ENCODE assay signal across 1 cellular context in genomic region chr17:28993645-28994426, GRCh38.
TF ChIP-seq lines count a peak whose summit lies in the region.

No MANE protein-coding gene starts in this region.

TF ChIP-seq in HepG2, 621 proteins besides CTCF, POLR2A, EP300 and RAD21 (continued from another document and continues in another):
- no peak for TF ChIP-seq ZNF7 (CRISPR knock-in tag; IDR thresholded peaks at IDR 0.05)
- no peak for TF ChIP-seq CREB1 (IDR thresholded peaks at IDR 0.05)
- TF ChIP-seq CREB1 (CRISPR knock-in tag; IDR thresholded peaks at IDR 0.05) = no peak
- no peak for TF ChIP-seq ZBTB2 (CRISPR knock-in tag; IDR thresholded peaks at IDR 0.05; ENCODE audit: low read depth)
- no peak for TF ChIP-seq ZNF292 (CRISPR knock-in tag; IDR thresholded peaks at IDR 0.05; ENCODE audit: borderline replicate concordance, low read depth)
- TF ChIP-seq ZFP82 (CRISPR knock-in tag; IDR thresholded peaks at IDR 0.05; ENCODE audit: borderline replicate concordance) = no peak
- no peak for TF ChIP-seq CBX1 (IDR thresholded peaks at IDR 0.05; ENCODE audit: low read depth)
- TF ChIP-seq PRDM15 (CRISPR knock-in tag; IDR thresholded peaks at IDR 0.05) = no peak
- TF ChIP-seq ZNF124 (CRISPR knock-in tag; IDR thresholded peaks at IDR 0.05) = no peak
- TF ChIP-seq THAP8 (CRISPR knock-in tag; IDR thresholded peaks at IDR 0.05; ENCODE audit: borderline replicate concordance) = no peak
- no peak for TF ChIP-seq WIZ (CRISPR knock-in tag; IDR thresholded peaks at IDR 0.05)
- peak; percentile 60 for TF ChIP-seq ZMYM3 (CRISPR knock-in tag; IDR thresholded peaks at IDR 0.05)
- TF ChIP-seq ZNF33A (CRISPR knock-in tag; IDR thresholded peaks at IDR 0.05; ENCODE audit: borderline replicate concordance) = no peak
- TF ChIP-seq ZNF274 (CRISPR knock-in tag; IDR thresholded peaks at IDR 0.05) = no peak
- no peak for TF ChIP-seq MXD3 (CRISPR knock-in tag; IDR thresholded peaks at IDR 0.05)
- TF ChIP-seq JUNB (CRISPR knock-in tag; IDR thresholded peaks at IDR 0.05; ENCODE audit: borderline replicate concordance) = no peak
- no peak for TF ChIP-seq YEATS4 (CRISPR knock-in tag; IDR thresholded peaks at IDR 0.05; ENCODE audit: borderline replicate concordance)
- no peak for TF ChIP-seq ZNF562 (CRISPR knock-in tag; IDR thresholded peaks at IDR 0.05; ENCODE audit: borderline replicate concordance)
- TF ChIP-seq IRF9 (CRISPR knock-in tag; IDR thresholded peaks at IDR 0.05; ENCODE audit: borderline replicate concordance) = no peak; the same call in 1 of the 2 replicates
- no peak for TF ChIP-seq ZEB1 (IDR thresholded peaks at IDR 0.05; ENCODE audit: insufficient replicate concordance, low read depth)
- no peak for TF ChIP-seq NR1H2 (CRISPR knock-in tag; IDR thresholded peaks at IDR 0.05; ENCODE audit: borderline replicate concordance, low read depth)
- TF ChIP-seq ZNF235 (CRISPR knock-in tag; IDR thresholded peaks at IDR 0.05; ENCODE audit: borderline replicate concordance) = no peak
- no peak for TF ChIP-seq LCORL (IDR thresholded peaks at IDR 0.05)
- TF ChIP-seq LCORL (CRISPR knock-in tag; IDR thresholded peaks at IDR 0.05) = peak; percentile 87
- TF ChIP-seq NR2F6 (IDR thresholded peaks at IDR 0.05) = no peak; the same call in 1 of the 2 replicates
- TF ChIP-seq NR2F6 (CRISPR knock-in tag; IDR thresholded peaks at IDR 0.05) = 0 out of 2 replicates have a peak, but pooled peaks have one; percentile 37
- TF ChIP-seq PTBP1 (IDR thresholded peaks at IDR 0.05; ENCODE audit: low read depth, low read length, poor library complexity, severe bottlenecking) = no peak
- no peak for TF ChIP-seq KAT8 (CRISPR knock-in tag; IDR thresholded peaks at IDR 0.05)
- no peak for TF ChIP-seq RARG (CRISPR knock-in tag; IDR thresholded peaks at IDR 0.05; ENCODE audit: low read depth)
- TF ChIP-seq NR2F1 (CRISPR knock-in tag; IDR thresholded peaks at IDR 0.05) = peak; percentile 53 to 55; a peak in 2 of 4 replicates
- no peak for TF ChIP-seq MBNL3 (CRISPR knock-in tag; conservative IDR thresholded peaks at IDR 0.05)
- no peak for TF ChIP-seq ELK4 (CRISPR knock-in tag; IDR thresholded peaks at IDR 0.05; ENCODE audit: borderline replicate concordance)
- TF ChIP-seq ZNF512 (CRISPR knock-in tag; IDR thresholded peaks at IDR 0.05) = no peak
- no peak for TF ChIP-seq ZNF790 (CRISPR knock-in tag; IDR thresholded peaks at IDR 0.05; ENCODE audit: borderline replicate concordance)
- TF ChIP-seq PAX8 (CRISPR knock-in tag; IDR thresholded peaks at IDR 0.05; ENCODE audit: borderline replicate concordance) = no peak
- TF ChIP-seq AKAP8 (CRISPR knock-in tag; IDR thresholded peaks at IDR 0.05) = no peak
- no peak for TF ChIP-seq ZFP36L1 (CRISPR knock-in tag; IDR thresholded peaks at IDR 0.05)
- peak; percentile 60 for TF ChIP-seq MAX (IDR thresholded peaks at IDR 0.05)
- no peak for TF ChIP-seq DMAP1 (CRISPR knock-in tag; IDR thresholded peaks at IDR 0.05)
- TF ChIP-seq ZNF740 (CRISPR knock-in tag; IDR thresholded peaks at IDR 0.05) = no peak
- no peak for TF ChIP-seq CERS6 (CRISPR knock-in tag; IDR thresholded peaks at IDR 0.05)
- TF ChIP-seq GZF1 (CRISPR knock-in tag; IDR thresholded peaks at IDR 0.05) = 0 out of 2 replicates have a peak, but pooled peaks have one; percentile 30
- TF ChIP-seq RBAK (CRISPR knock-in tag; IDR thresholded peaks at IDR 0.05) = no peak
- no peak for TF ChIP-seq ZSCAN9 (CRISPR knock-in tag; IDR thresholded peaks at IDR 0.05; ENCODE audit: borderline replicate concordance)
- no peak for TF ChIP-seq PPARG (CRISPR knock-in tag; conservative IDR thresholded peaks at IDR 0.05)
- peak; percentile 30; the same call in 1 of the 2 replicates for TF ChIP-seq ZFP37 (CRISPR knock-in tag; IDR thresholded peaks at IDR 0.05; ENCODE audit: borderline replicate concordance)
- no peak for TF ChIP-seq TSC22D2 (CRISPR knock-in tag; IDR thresholded peaks at IDR 0.05; ENCODE audit: borderline replicate concordance)
- TF ChIP-seq MATR3 (CRISPR knock-in tag; IDR thresholded peaks at IDR 0.05) = no peak
- TF ChIP-seq EZH2 (conservative IDR thresholded peaks at IDR 0.05; ENCODE audit: low read depth, low read length) = no peak
- TF ChIP-seq ZSCAN25 (CRISPR knock-in tag; IDR thresholded peaks at IDR 0.05) = no peak
- TF ChIP-seq HNF1B (CRISPR knock-in tag; IDR thresholded peaks at IDR 0.05) = 0 out of 2 replicates have a peak, but pooled peaks have one; percentile 29
- no peak for TF ChIP-seq KLF13 (CRISPR knock-in tag; IDR thresholded peaks at IDR 0.05)
- TF ChIP-seq IRX3 (CRISPR knock-in tag; IDR thresholded peaks at IDR 0.05; ENCODE audit: borderline replicate concordance, low read depth) = no peak
